In the genomic region with DNA sequence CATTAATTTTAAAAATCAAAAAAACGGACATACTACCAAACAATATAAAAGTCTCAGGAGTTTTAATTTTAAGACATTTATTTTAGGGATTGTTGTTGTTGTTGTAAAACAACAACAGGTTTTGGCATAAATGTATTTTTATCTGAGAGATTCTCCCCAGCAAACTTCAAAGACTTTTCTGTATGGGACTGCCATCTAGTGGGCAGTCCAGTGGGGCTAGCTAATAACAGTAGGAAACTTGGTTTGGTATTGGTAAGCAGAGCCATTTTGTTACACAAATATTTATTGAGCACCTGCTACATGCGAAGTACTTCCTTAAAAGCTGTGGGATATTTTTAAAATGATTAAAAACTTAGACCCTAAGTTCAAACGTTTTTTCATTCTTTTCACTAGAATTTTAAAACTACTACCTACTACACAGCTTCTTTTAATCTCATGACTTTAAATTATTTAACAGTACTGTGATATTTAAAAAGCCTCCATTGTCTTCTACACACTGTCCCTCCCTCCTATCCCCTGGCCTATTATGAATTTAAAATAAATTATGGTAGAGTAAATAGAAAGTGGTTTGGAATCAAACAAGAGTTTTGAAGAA, we compare ENCODE assay signal across 9 cellular contexts.
A peak's percentile ranks its signal among the peaks of the same experiment; 100 is the strongest.
DNase-seq lines count a peak whose midpoint lies in the region; ATAC-seq, FAIRE-seq and TF ChIP-seq lines count a peak whose summit lies in the region.
"Had no signal": no experiment of that assay in that cellular context is flagged by ENCODE, and none has a peak within 500 bp of the region (broad histone marks: within the 10 kb centered on the region; RNA-seq: fewer than 3 reads in every experiment).

No MANE protein-coding gene starts in this region.

- H3K27ac ChIP-seq in SK-N-MC, result peak overlapping the region; percentile 98

- no peak overlapping the region for H3K27ac Mint-ChIP-seq in effector memory CD8-positive, alpha-beta T cell
- H3K27ac Mint-ChIP-seq: activated B cell treated with CpG ODN at 0.5 μM for 24 hours had no signal

- H3K4me3 Mint-ChIP-seq in effector memory CD8-positive, alpha-beta T cell, result no peak overlapping the region
- H3K4me3 Mint-ChIP-seq: activated B cell treated with CpG ODN at 0.5 μM for 24 hours had no signal

- no peaks in the 10 kb centered on the region for H3K4me1 Mint-ChIP-seq in effector memory CD8-positive, alpha-beta T cell (ENCODE audit: low read depth in 2 of 2)
- H3K4me1 Mint-ChIP-seq: activated B cell treated with CpG ODN at 0.5 μM for 24 hours had no signal

- ATAC-seq in HG03175 (IDR thresholded peaks at IDR 0.05; ENCODE audit: unreplicated experiment), result peak; percentile 58
- ATAC-seq in effector memory CD8-positive, alpha-beta T cell (replicated peaks), result no peak

- H3K36me3 Mint-ChIP-seq in effector memory CD8-positive, alpha-beta T cell (ENCODE audit: insufficient read depth), result no peaks in the 10 kb centered on the region

- peak overlapping the region; percentile 56 for H3K4me3 ChIP-seq in SK-N-MC

- peaks cover 9% of the 10 kb centered on the region for H3K36me3 ChIP-seq in SK-N-MC (ENCODE audit: insufficient read depth, low read length)

- DNase-seq in SK-N-MC (ENCODE audit: low read depth, low spot score) (peak; percentile 63), frontal cortex (ENCODE audit: low spot score in 2 of 2) (peak in 1 of 2 donors; percentile 13), stromal cell of bone marrow (ENCODE audit: low read depth) (peak; percentile 38), NCI-H2107 treated with DMSO at 0.1 percent for 48 hours (lab: John Stamatoyannopoulos, UW; ENCODE audit: unreplicated experiment) (no peak), NCI-H2029 (lab: John Stamatoyannopoulos, UW) (no peak)
- DNase-seq in effector memory CD8-positive, alpha-beta T cell, result no peak
- DNase-seq: activated B cell treated with CpG ODN at 0.5 μM for 24 hours had no signal

- no peaks in the 10 kb centered on the region for H3K27me3 Mint-ChIP-seq in effector memory CD8-positive, alpha-beta T cell
- H3K27me3 Mint-ChIP-seq: activated B cell treated with CpG ODN at 0.5 μM for 24 hours had no signal

- FAIRE-seq in frontal cortex (lab: Jason Lieb, UNC), result peak; percentile 85

- H3K9ac ChIP-seq in SK-N-MC (ENCODE audit: insufficient read length), result peak overlapping the region; percentile 70

- H3K9me3 ChIP-seq in SK-N-MC (ENCODE audit: low read depth, low read length), result no peaks in the 10 kb centered on the region; the same call in 1 of the 2 replicates

- peak; percentile 58 for TF ChIP-seq CTCF in GM12872 (IDR thresholded peaks at IDR 0.05; ENCODE audit: insufficient read depth, low read depth, low read length)

- no peaks in the 10 kb centered on the region for H3K9me3 Mint-ChIP-seq in effector memory CD8-positive, alpha-beta T cell
- H3K9me3 Mint-ChIP-seq: activated B cell treated with CpG ODN at 0.5 μM for 24 hours had no signal

Comparison
In these comparisons a context has a peak if more than half of its experiments do, and no peak if none do; other contexts are left out.
1. DNase-seq: peak in SK-N-MC (single experiment) and stromal cell of bone marrow (single experiment); none in NCI-H2107 treated with DMSO at 0.1 percent for 48 hours (single experiment), NCI-H2029 (single experiment) and effector memory CD8-positive, alpha-beta T cell (0 of 3).